Comparison of ENCODE assay signal across 14 cellular contexts in the genomic region with DNA sequence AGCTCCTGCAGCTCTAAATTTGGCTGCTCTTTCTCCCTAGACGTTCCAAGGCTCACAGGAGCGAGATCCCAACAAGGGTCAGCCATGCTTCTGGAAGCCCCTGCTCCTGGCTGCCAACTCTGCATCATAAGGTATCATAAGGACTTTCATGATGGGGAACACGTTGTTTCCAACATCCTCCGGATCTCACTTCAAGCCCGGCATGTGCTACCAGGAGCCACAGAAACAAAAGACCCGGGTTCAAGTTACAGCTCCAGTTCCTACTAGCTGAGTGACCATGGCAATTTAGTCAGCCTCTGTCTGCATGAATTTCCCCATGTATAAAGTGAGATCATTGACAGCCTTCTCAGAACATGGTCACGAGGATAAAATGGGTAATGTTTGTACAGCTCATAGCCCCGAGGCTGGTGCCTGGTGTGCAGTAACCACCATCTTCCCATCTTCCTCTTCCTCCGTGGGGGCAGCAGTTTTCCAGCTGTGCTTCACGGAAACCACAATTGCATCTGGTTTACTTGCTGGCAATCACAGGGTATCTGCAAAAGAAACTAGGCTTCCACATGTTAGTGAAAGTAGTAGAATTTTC.
DNase-seq lines count a peak whose midpoint lies in the region; ATAC-seq and TF ChIP-seq lines count a peak whose summit lies in the region.
"Had no signal": no experiment of that assay in that cellular context is flagged by ENCODE, and none has a peak within 500 bp of the region (broad histone marks: within the 10 kb centered on the region; RNA-seq: fewer than 3 reads in every experiment).

No MANE protein-coding gene starts in this region.

- DNase-seq in heart left ventricle (no peak), left ventricle myocardium superior (no peak), NCI-H2107 (lab: John Stamatoyannopoulos, UW) (peak; percentile 49), dedifferentiated amniotic fluid mesenchymal stem cell (ENCODE audit: extremely low spot score) (peak; percentile 16), upper lobe of right lung (no peak), GM20000 (ENCODE audit: low spot score) (no peak), DMS 273 (lab: John Stamatoyannopoulos, UW; ENCODE audit: unreplicated experiment) (no peak), coronary artery (ENCODE audit: low spot score) (no peak)
- DNase-seq: activated CD4-positive, alpha-beta T cell treated with anti-CD3 and anti-CD28 coated beads for 1 hour; activated T-cell treated with anti-CD3 and anti-CD28 coated beads, Interleukin-2, amount 50 U/mL, for 24 hours; NCI-H524 had no signal

- H3K4me1 ChIP-seq in heart left ventricle = peaks cover 0 to 26% (median 5%) of the 10 kb centered on the region in 12 donors
- no peaks in the 10 kb centered on the region for H3K4me1 ChIP-seq in upper lobe of right lung
- H3K4me1 ChIP-seq: neural progenitor cell had no signal

- H3K27ac ChIP-seq in heart left ventricle (peak overlapping the region in 10 of 12 donors; percentile 19 to 93 (median 84)), upper lobe of right lung (no peak overlapping the region), coronary artery (no peak overlapping the region)
- H3K27ac ChIP-seq: neural progenitor cell, SJCRH30 had no signal

- no peaks in the 10 kb centered on the region for H3K9me3 ChIP-seq in heart left ventricle
- H3K9me3 ChIP-seq in upper lobe of right lung = no peaks in the 10 kb centered on the region
- H3K9me3 ChIP-seq: SJCRH30 had no signal

- H3K36me3 ChIP-seq in heart left ventricle = peaks cover 0 to 4% (median 0%) of the 10 kb centered on the region in 9 donors
- no peaks in the 10 kb centered on the region for H3K36me3 ChIP-seq in upper lobe of right lung
- H3K36me3 ChIP-seq: neural progenitor cell, SJCRH30 had no signal

- no peak for TF ChIP-seq POLR2A in heart left ventricle (IDR thresholded peaks at IDR 0.05)

- ATAC-seq in heart left ventricle = no peak
- no peak for ATAC-seq in left ventricle myocardium superior
- peak; percentile 82 for ATAC-seq in upper lobe of right lung
- ATAC-seq: left lobe of liver had no signal

- no peaks in the 10 kb centered on the region for H3K27me3 ChIP-seq in heart left ventricle
- no peaks in the 10 kb centered on the region for H3K27me3 ChIP-seq in upper lobe of right lung
- H3K27me3 ChIP-seq: neural progenitor cell, SJCRH30 had no signal

- TF ChIP-seq CTCF in heart left ventricle (IDR thresholded peaks at IDR 0.05) (no peak), upper lobe of right lung (IDR thresholded peaks at IDR 0.05) (no peak), GM20000 (IDR thresholded peaks at IDR 0.05; ENCODE audit: extremely low read depth, missing control alignments) (no peak), coronary artery (IDR thresholded peaks at IDR 0.05) (no peak)

- H3K4me3 ChIP-seq in heart left ventricle = peak overlapping the region in 9 of 12 donors; percentile 48 to 62 (median 55)
- H3K4me3 ChIP-seq in upper lobe of right lung = no peak overlapping the region
- H3K4me3 ChIP-seq in coronary artery = no peak overlapping the region
- H3K4me3 ChIP-seq: neural progenitor cell, SJCRH30 had no signal

- 59 to 75% (median 68%) methylated on average over 10 of the region's 10 CpGs for WGBS in heart left ventricle, 4 donors

- intact Hi-C loops in heart left ventricle (cut with DNase I) (loop anchor here in 1 of 10 donors (10.0 kb wide), 1 partner anchor 430 kb away; a partner anchor contains a TSS), left ventricle myocardium superior (cut with micrococcal nuclease) (no loop called here), upper lobe of right lung (cut with DNase I) (no loop called here)

Comparison
In these comparisons a context has a peak if more than half of its experiments do, and no peak if none do; other contexts are left out.
1. DNase-seq: peak in NCI-H2107 (single experiment) and dedifferentiated amniotic fluid mesenchymal stem cell (single experiment); none in heart left ventricle (0 of 5), left ventricle myocardium superior (single experiment), upper lobe of right lung (single experiment), GM20000 (single experiment), DMS 273 (single experiment) and coronary artery (single experiment).
2. H3K27ac ChIP-seq: peak in heart left ventricle (10 of 12); none in upper lobe of right lung (single experiment) and coronary artery (0 of 2).
3. H3K4me3 ChIP-seq: peak in heart left ventricle (9 of 12); none in upper lobe of right lung (single experiment) and coronary artery (single experiment).